Comparison of ENCODE assay signal across 29 cellular contexts in the genomic region with DNA sequence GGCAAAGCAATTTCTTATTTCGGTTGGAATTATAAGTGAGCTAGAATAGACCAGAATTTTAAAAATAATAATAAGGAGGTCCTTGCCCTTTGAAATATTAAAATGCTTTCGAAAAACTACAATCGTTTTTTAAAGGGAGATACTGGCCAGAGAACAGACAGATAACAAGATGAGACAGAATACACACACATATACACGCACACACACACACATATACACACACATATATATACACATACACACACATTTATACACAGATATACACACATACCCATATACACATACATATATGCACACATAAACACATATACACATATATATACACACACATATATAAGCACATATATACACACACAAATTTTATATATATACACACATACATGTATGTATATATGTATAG.
"Had no signal": no experiment of that assay in that cellular context is flagged by ENCODE, and none has a peak within 500 bp of the region (broad histone marks: within the 10 kb centered on the region; RNA-seq: fewer than 3 reads in every experiment).

No MANE protein-coding gene starts in this region.

- DNase-seq: stimulated activated CD4-positive, alpha-beta T cell treated with anti-CD3 and anti-CD28 coated beads, Interleukin-2, amount 100 ng/mL, for 48 hours; stimulated activated CD4-positive, alpha-beta T cell treated with anti-CD3 and anti-CD28 coated beads, Interleukin-4, amount 100 ng/mL, for 1 hour; stimulated activated CD4-positive, alpha-beta T cell treated with anti-CD3 and anti-CD28 coated beads, Interleukin-4, amount 100 ng/mL, for 24 hours; stimulated activated CD4-positive, alpha-beta T cell treated with anti-CD3 and anti-CD28 coated beads, Interleukin-4, amount 100 ng/mL, for 4 hours; stimulated activated CD8-positive, alpha-beta memory T cell treated with anti-CD3 and anti-CD28 coated beads, Interleukin-4, amount 100 ng/mL, for 48 hours; stimulated activated naive B cell treated with anti-CD40 and anti-IgM and Interleukin-4, amounts not matched to agents 10 μg/mL and 1 μg/mL and 100 μg/mL, for 72 hours; stimulated activated naive CD4-positive, alpha-beta T cell; stimulated activated naive CD4-positive, alpha-beta T cell treated with Interleukin-2 at 50 U/mL for 16 hours; stimulated activated naive CD8-positive, alpha-beta T cell treated with anti-CD3 and anti-CD28 coated beads, Interleukin-15, amount 100 ng/mL, for 72 hours; stimulated activated naive CD8-positive, alpha-beta T cell treated with anti-CD3 and anti-CD28 coated beads, Interleukin-15, Interleukin-2, amounts not matched to agents 100 U/mL and 50 U/mL, for 24 hours; stomach; substantia nigra; testis; thyroid gland; tibial artery; transverse colon; trophoblast cell; upper lobe of left lung; upper lobe of right lung; uterus had no signal

- H3K4me1 Mint-ChIP-seq: stimulated activated effector memory CD8-positive, alpha-beta T cell treated with anti-CD3 and anti-CD28 coated beads, Interleukin-12 subunit alpha, Interleukin-12 subunit beta, amount 100 ng/mL, for 72 hours; stimulated activated memory B cell treated with anti-CD40 and anti-IgM and Interleukin-4, amounts not matched to agents 10 μg/mL and 1 μg/mL and 100 μg/mL, for 72 hours; stimulated activated naive CD8-positive, alpha-beta T cell treated with anti-CD3 and anti-CD28 coated beads, Interleukin-15, amount 100 ng/mL, for 72 hours had no signal

- H3K27ac ChIP-seq: stomach, suprapubic skin, testis, thoracic aorta, thyroid gland, tibial artery, tibial nerve, transverse colon, upper lobe of left lung, upper lobe of right lung, uterus, vagina had no signal

- H3K9me3 Mint-ChIP-seq: stimulated activated effector memory CD8-positive, alpha-beta T cell treated with anti-CD3 and anti-CD28 coated beads, Interleukin-12 subunit alpha, Interleukin-12 subunit beta, amount 100 ng/mL, for 72 hours; stimulated activated naive CD8-positive, alpha-beta T cell treated with anti-CD3 and anti-CD28 coated beads, Interleukin-15, amount 100 ng/mL, for 72 hours; stimulated activated naive CD8-positive, alpha-beta T cell treated with anti-CD3 and anti-CD28 coated beads, Interleukin-15, Interleukin-2, amounts not matched to agents 100 ng/mL and 50 ng/mL, for 24 hours had no signal

- H3K36me3 Mint-ChIP-seq: stimulated activated effector memory CD8-positive, alpha-beta T cell treated with anti-CD3 and anti-CD28 coated beads, Interleukin-12 subunit alpha, Interleukin-12 subunit beta, amount 100 ng/mL, for 72 hours; stimulated activated memory B cell treated with anti-CD40 and anti-IgM and Interleukin-4, amounts not matched to agents 10 μg/mL and 1 μg/mL and 100 μg/mL, for 72 hours; type B pancreatic cell had no signal

- H3K27me3 ChIP-seq: testis, thyroid gland, upper lobe of left lung, uterus, vagina had no signal

- FAIRE-seq: urothelium cell line had no signal

- H3K9me3 ChIP-seq: suprapubic skin, testis, thoracic aorta, thyroid gland, tibial artery, tibial nerve, transverse colon, upper lobe of left lung, upper lobe of right lung, uterus, vagina had no signal

- H3K4me1 ChIP-seq: suprapubic skin, testis, thyroid gland, tibial artery, transverse colon, upper lobe of right lung, uterus had no signal

- H3K36me3 ChIP-seq: stomach, suprapubic skin, thoracic aorta, thyroid gland, tibial artery, tibial nerve, transverse colon, upper lobe of left lung, upper lobe of right lung, uterus, vagina had no signal

- H3K4me3 ChIP-seq: stomach, suprapubic skin, testis, thoracic aorta, thyroid gland, tibial artery, tibial nerve, transverse colon, upper lobe of left lung, upper lobe of right lung, uterus, vagina had no signal

- H3K27ac Mint-ChIP-seq: stimulated activated effector memory CD8-positive, alpha-beta T cell treated with anti-CD3 and anti-CD28 coated beads, Interleukin-12 subunit alpha, Interleukin-12 subunit beta, amount 100 ng/mL, for 72 hours; stimulated activated memory B cell treated with anti-CD40 and anti-IgM and Interleukin-4, amounts not matched to agents 10 μg/mL and 1 μg/mL and 100 μg/mL, for 72 hours; stimulated activated naive B cell treated with anti-CD40 and anti-IgM and Interleukin-4, amounts not matched to agents 10 μg/mL and 1 μg/mL and 100 μg/mL, for 72 hours; stimulated activated naive CD8-positive, alpha-beta T cell treated with anti-CD3 and anti-CD28 coated beads, Interleukin-15, amount 100 ng/mL, for 72 hours; stimulated activated naive CD8-positive, alpha-beta T cell treated with anti-CD3 and anti-CD28 coated beads, Interleukin-15, Interleukin-2, amounts not matched to agents 100 ng/mL and 50 ng/mL, for 24 hours; type B pancreatic cell had no signal

- ATAC-seq: stimulated activated effector memory CD8-positive, alpha-beta T cell treated with anti-CD3 and anti-CD28 coated beads, Interleukin-12 subunit alpha, Interleukin-12 subunit beta, amount 100 ng/mL, for 72 hours; stimulated activated memory B cell treated with anti-CD40 and anti-IgM and Interleukin-4, amounts not matched to agents 10 μg/mL and 1 μg/mL and 100 μg/mL, for 72 hours; stimulated activated naive B cell treated with anti-CD40 and anti-IgM and Interleukin-4, amounts not matched to agents 10 μg/mL and 1 μg/mL and 100 μg/mL, for 72 hours; stimulated activated naive CD8-positive, alpha-beta T cell treated with anti-CD3 and anti-CD28 coated beads, Interleukin-15, amount 100 ng/mL, for 72 hours; stimulated activated naive CD8-positive, alpha-beta T cell treated with anti-CD3 and anti-CD28 coated beads, Interleukin-15, Interleukin-2, amounts not matched to agents 100 U/mL and 50 U/mL, for 24 hours; upper lobe of right lung had no signal

- H3K4me3 Mint-ChIP-seq: stimulated activated effector memory CD8-positive, alpha-beta T cell treated with anti-CD3 and anti-CD28 coated beads, Interleukin-12 subunit alpha, Interleukin-12 subunit beta, amount 100 ng/mL, for 72 hours; stimulated activated memory B cell treated with anti-CD40 and anti-IgM and Interleukin-4, amounts not matched to agents 10 μg/mL and 1 μg/mL and 100 μg/mL, for 72 hours; stimulated activated naive B cell treated with anti-CD40 and anti-IgM and Interleukin-4, amounts not matched to agents 10 μg/mL and 1 μg/mL and 100 μg/mL, for 72 hours; stimulated activated naive CD8-positive, alpha-beta T cell treated with anti-CD3 and anti-CD28 coated beads, Interleukin-15, amount 100 ng/mL, for 72 hours; stimulated activated naive CD8-positive, alpha-beta T cell treated with anti-CD3 and anti-CD28 coated beads, Interleukin-15, Interleukin-2, amounts not matched to agents 100 ng/mL and 50 ng/mL, for 24 hours; type B pancreatic cell had no signal
